In the genomic region with DNA sequence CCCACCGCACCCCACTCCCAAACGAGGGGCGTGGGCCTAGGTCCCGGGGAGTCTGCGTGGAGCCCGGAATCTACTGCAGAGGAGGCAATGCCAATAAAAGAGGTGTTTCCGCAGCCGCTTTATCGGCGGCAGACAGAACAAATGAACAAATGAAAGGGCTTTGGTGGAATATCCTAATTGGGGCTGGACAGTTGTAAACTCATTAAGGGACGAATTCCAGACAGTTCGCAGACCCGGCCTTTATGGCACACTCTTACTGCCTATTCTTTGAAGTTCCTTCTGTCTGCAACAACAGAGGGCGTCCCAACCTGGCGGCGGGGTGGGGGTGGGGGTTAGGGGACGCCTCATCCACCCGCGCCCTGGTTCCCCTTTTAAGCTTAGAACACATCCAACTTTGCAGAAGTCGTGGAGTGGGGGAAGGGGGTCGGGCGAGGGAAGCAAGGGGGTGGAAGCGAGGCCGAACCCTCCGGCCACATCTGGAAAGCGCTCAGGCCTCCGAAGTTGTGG, we compare ENCODE assay signal across 2 cellular contexts.
TF ChIP-seq lines count a peak whose summit lies in the region.

No MANE protein-coding gene starts in this region.

TF ChIP-seq in SK-N-SH, 30 proteins besides CTCF, POLR2A, EP300 and RAD21 (continued from another document):
- no peak for TF ChIP-seq TCF12 (IDR thresholded peaks at IDR 0.05)
- no peak for TF ChIP-seq FOSL2 (IDR thresholded peaks at IDR 0.05; ENCODE audit: borderline replicate concordance, low read depth)
- no peak for TF ChIP-seq RCOR1 (IDR thresholded peaks at IDR 0.05; ENCODE audit: low read length)
- no peak for TF ChIP-seq RXRA (IDR thresholded peaks at IDR 0.05; ENCODE audit: borderline replicate concordance, low read depth)
- TF ChIP-seq, protein P1, sequence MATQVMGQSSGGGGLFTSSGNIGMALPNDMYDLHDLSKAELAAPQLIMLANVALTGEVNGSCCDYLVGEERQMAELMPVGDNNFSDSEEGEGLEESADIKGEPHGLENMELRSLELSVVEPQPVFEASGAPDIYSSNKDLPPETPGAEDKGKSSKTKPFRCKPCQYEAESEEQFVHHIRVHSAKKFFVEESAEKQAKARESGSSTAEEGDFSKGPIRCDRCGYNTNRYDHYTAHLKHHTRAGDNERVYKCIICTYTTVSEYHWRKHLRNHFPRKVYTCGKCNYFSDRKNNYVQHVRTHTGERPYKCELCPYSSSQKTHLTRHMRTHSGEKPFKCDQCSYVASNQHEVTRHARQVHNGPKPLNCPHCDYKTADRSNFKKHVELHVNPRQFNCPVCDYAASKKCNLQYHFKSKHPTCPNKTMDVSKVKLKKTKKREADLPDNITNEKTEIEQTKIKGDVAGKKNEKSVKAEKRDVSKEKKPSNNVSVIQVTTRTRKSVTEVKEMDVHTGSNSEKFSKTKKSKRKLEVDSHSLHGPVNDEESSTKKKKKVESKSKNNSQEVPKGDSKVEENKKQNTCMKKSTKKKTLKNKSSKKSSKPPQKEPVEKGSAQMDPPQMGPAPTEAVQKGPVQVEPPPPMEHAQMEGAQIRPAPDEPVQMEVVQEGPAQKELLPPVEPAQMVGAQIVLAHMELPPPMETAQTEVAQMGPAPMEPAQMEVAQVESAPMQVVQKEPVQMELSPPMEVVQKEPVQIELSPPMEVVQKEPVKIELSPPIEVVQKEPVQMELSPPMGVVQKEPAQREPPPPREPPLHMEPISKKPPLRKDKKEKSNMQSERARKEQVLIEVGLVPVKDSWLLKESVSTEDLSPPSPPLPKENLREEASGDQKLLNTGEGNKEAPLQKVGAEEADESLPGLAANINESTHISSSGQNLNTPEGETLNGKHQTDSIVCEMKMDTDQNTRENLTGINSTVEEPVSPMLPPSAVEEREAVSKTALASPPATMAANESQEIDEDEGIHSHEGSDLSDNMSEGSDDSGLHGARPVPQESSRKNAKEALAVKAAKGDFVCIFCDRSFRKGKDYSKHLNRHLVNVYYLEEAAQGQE (IDR thresholded peaks at IDR 0.05; ENCODE audit: low read depth, low read length) = no peak
- no peak for TF ChIP-seq SIN3A (IDR thresholded peaks at IDR 0.05; ENCODE audit: borderline replicate concordance, low read depth, low read length)
- TF ChIP-seq MEF2A (IDR thresholded peaks at IDR 0.05; ENCODE audit: borderline replicate concordance, low read depth) = no peak
- TF ChIP-seq JUND (IDR thresholded peaks at IDR 0.05) = no peak
- TF ChIP-seq GATA2 (CRISPR knock-in tag; IDR thresholded peaks at IDR 0.05) = no peak
- TF ChIP-seq, protein P2, sequence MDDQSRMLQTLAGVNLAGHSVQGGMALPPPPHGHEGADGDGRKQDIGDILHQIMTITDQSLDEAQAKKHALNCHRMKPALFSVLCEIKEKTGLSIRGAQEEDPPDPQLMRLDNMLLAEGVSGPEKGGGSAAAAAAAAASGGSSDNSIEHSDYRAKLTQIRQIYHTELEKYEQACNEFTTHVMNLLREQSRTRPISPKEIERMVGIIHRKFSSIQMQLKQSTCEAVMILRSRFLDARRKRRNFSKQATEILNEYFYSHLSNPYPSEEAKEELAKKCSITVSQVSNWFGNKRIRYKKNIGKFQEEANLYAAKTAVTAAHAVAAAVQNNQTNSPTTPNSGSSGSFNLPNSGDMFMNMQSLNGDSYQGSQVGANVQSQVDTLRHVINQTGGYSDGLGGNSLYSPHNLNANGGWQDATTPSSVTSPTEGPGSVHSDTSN (IDR thresholded peaks at IDR 0.05) = no peak
- no peak for TF ChIP-seq SMC3 (IDR thresholded peaks at IDR 0.05; ENCODE audit: low read depth, low read length)
- TF ChIP-seq EZH2phosphoT487 (IDR thresholded peaks at IDR 0.05; ENCODE audit: borderline replicate concordance, low read depth) = no peak
- TF ChIP-seq NFIC (IDR thresholded peaks at IDR 0.05; ENCODE audit: borderline replicate concordance) = no peak

TF ChIP-seq in SK-N-SH treated with all-trans-retinoic acid at 6 μM for 48 hours, 23 proteins besides CTCF, POLR2A, EP300 and RAD21 (continued from another document):
- TF ChIP-seq, protein P3, sequence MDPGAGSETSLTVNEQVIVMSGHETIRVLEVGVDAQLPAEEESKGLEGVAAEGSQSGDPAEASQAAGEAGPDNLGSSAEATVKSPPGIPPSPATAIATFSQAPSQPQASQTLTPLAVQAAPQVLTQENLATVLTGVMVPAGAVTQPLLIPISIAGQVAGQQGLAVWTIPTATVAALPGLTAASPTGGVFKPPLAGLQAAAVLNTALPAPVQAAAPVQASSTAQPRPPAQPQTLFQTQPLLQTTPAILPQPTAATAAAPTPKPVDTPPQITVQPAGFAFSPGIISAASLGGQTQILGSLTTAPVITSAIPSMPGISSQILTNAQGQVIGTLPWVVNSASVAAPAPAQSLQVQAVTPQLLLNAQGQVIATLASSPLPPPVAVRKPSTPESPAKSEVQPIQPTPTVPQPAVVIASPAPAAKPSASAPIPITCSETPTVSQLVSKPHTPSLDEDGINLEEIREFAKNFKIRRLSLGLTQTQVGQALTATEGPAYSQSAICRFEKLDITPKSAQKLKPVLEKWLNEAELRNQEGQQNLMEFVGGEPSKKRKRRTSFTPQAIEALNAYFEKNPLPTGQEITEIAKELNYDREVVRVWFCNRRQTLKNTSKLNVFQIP (CRISPR knock-in tag; IDR thresholded peaks at IDR 0.05; ENCODE audit: borderline replicate concordance, low read depth) = no peak
- TF ChIP-seq, protein P4, sequence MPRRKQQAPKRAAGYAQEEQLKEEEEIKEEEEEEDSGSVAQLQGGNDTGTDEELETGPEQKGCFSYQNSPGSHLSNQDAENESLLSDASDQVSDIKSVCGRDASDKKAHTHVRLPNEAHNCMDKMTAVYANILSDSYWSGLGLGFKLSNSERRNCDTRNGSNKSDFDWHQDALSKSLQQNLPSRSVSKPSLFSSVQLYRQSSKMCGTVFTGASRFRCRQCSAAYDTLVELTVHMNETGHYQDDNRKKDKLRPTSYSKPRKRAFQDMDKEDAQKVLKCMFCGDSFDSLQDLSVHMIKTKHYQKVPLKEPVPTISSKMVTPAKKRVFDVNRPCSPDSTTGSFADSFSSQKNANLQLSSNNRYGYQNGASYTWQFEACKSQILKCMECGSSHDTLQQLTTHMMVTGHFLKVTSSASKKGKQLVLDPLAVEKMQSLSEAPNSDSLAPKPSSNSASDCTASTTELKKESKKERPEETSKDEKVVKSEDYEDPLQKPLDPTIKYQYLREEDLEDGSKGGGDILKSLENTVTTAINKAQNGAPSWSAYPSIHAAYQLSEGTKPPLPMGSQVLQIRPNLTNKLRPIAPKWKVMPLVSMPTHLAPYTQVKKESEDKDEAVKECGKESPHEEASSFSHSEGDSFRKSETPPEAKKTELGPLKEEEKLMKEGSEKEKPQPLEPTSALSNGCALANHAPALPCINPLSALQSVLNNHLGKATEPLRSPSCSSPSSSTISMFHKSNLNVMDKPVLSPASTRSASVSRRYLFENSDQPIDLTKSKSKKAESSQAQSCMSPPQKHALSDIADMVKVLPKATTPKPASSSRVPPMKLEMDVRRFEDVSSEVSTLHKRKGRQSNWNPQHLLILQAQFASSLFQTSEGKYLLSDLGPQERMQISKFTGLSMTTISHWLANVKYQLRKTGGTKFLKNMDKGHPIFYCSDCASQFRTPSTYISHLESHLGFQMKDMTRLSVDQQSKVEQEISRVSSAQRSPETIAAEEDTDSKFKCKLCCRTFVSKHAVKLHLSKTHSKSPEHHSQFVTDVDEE (CRISPR knock-in tag; IDR thresholded peaks at IDR 0.05) = no peak
- TF ChIP-seq ISL1 (CRISPR knock-in tag; IDR thresholded peaks at IDR 0.05) = no peak
- TF ChIP-seq, protein P5, sequence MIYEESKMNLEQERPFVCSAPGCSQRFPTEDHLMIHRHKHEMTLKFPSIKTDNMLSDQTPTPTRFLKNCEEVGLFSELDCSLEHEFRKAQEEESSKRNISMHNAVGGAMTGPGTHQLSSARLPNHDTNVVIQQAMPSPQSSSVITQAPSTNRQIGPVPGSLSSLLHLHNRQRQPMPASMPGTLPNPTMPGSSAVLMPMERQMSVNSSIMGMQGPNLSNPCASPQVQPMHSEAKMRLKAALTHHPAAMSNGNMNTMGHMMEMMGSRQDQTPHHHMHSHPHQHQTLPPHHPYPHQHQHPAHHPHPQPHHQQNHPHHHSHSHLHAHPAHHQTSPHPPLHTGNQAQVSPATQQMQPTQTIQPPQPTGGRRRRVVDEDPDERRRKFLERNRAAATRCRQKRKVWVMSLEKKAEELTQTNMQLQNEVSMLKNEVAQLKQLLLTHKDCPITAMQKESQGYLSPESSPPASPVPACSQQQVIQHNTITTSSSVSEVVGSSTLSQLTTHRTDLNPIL (CRISPR knock-in tag; IDR thresholded peaks at IDR 0.05; ENCODE audit: low read depth) = no peak
- TF ChIP-seq ZFP3 (CRISPR knock-in tag; IDR thresholded peaks at IDR 0.05) = no peak
- no peak for TF ChIP-seq ZNF565 (CRISPR knock-in tag; conservative IDR thresholded peaks at IDR 0.05; ENCODE audit: low read depth)
- TF ChIP-seq ZC3H10 (CRISPR knock-in tag; IDR thresholded peaks at IDR 0.05) = no peak
- TF ChIP-seq ESRRG (CRISPR knock-in tag; IDR thresholded peaks at IDR 0.05) = no peak
- no peak for TF ChIP-seq ZNF8 (CRISPR knock-in tag; IDR thresholded peaks at IDR 0.05)
- no peak for TF ChIP-seq ARNTL (CRISPR knock-in tag; IDR thresholded peaks at IDR 0.05; ENCODE audit: borderline replicate concordance, low read depth)
- TF ChIP-seq OSR1 (CRISPR knock-in tag; IDR thresholded peaks at IDR 0.05) = no peak
- TF ChIP-seq TOX (CRISPR knock-in tag; IDR thresholded peaks at IDR 0.05; ENCODE audit: borderline replicate concordance) = no peak
- TF ChIP-seq TCF4 (CRISPR knock-in tag; IDR thresholded peaks at IDR 0.05; ENCODE audit: borderline replicate concordance) = no peak
- TF ChIP-seq SNAI2 (CRISPR knock-in tag; IDR thresholded peaks at IDR 0.05) = no peak
